ENCODE assay signal across 10 cellular contexts in genomic region chr2:197212344-197213262, GRCh38.
A peak's percentile ranks its signal among the peaks of the same experiment; 100 is the strongest.
DNase-seq lines count a peak whose midpoint lies in the region; ATAC-seq and TF ChIP-seq lines count a peak whose summit lies in the region.
"Had no signal": no experiment of that assay in that cellular context is flagged by ENCODE, and none has a peak within 500 bp of the region (broad histone marks: within the 10 kb centered on the region; RNA-seq: fewer than 3 reads in every experiment).

No MANE protein-coding gene starts in this region.

- no peak for ATAC-seq in activated CD4-positive, alpha-beta T cell treated with anti-CD3 and anti-CD28 coated beads for 36 hours
- peak; percentile 12 for ATAC-seq in T-helper 17 cell
- no peak for ATAC-seq in stimulated activated naive B cell treated with anti-CD40 and anti-IgM and Interleukin-4, amounts not matched to agents 10 μg/mL and 1 μg/mL and 100 μg/mL, for 72 hours (replicated peaks)
- no peak for ATAC-seq in omental fat pad (ENCODE audit: low FRiP score)

- no peaks in the 10 kb centered on the region for H3K9me3 ChIP-seq in T-helper 17 cell (ENCODE audit: control insufficient read depth, low read length, poor library complexity, severe bottlenecking)

- H3K4me3 Mint-ChIP-seq in activated CD4-positive, alpha-beta T cell treated with anti-CD3 and anti-CD28 coated beads for 36 hours: peak overlapping the region; percentile 54
- peak overlapping the region; percentile 84 for H3K4me3 Mint-ChIP-seq in T-helper 17 cell
- H3K4me3 Mint-ChIP-seq in stimulated activated naive B cell treated with anti-CD40 and anti-IgM and Interleukin-4, amounts not matched to agents 10 μg/mL and 1 μg/mL and 100 μg/mL, for 72 hours: peak overlapping the region; percentile 71 to 72

- CTCF ChIA-PET in activated CD4-positive, alpha-beta T cell treated with anti-CD3 and anti-CD28 coated beads for 36 hours (lab: Charles Lee): interaction anchor here (0.6 to 1.7 kb wide), 11 partner anchors 15 to 107 kb away, joined by 3 to 6 read pairs (median 4); no protein-coding TSS in a partner anchor

- no peaks in the 10 kb centered on the region for H3K9me3 Mint-ChIP-seq in activated CD4-positive, alpha-beta T cell treated with anti-CD3 and anti-CD28 coated beads for 36 hours (ENCODE audit: low read depth)
- H3K9me3 Mint-ChIP-seq in stimulated activated naive B cell treated with anti-CD40 and anti-IgM and Interleukin-4, amounts not matched to agents 10 μg/mL and 1 μg/mL and 100 μg/mL, for 72 hours: no peaks in the 10 kb centered on the region

- POLR2A ChIA-PET in activated CD4-positive, alpha-beta T cell treated with anti-CD3 and anti-CD28 coated beads for 36 hours (lab: Charles Lee): interaction anchor here (0.8 to 1.0 kb wide), 3 partner anchors 28 to 96 kb away, joined by 3 read pairs; no protein-coding TSS in a partner anchor

- peak overlapping the region; percentile 99 for H3K27ac Mint-ChIP-seq in activated CD4-positive, alpha-beta T cell treated with anti-CD3 and anti-CD28 coated beads for 36 hours
- peak overlapping the region; percentile 97 for H3K27ac Mint-ChIP-seq in T-helper 17 cell
- H3K27ac Mint-ChIP-seq in stimulated activated naive B cell treated with anti-CD40 and anti-IgM and Interleukin-4, amounts not matched to agents 10 μg/mL and 1 μg/mL and 100 μg/mL, for 72 hours: peak overlapping the region; percentile 97

- no peaks in the 10 kb centered on the region for H3K27me3 Mint-ChIP-seq in activated CD4-positive, alpha-beta T cell treated with anti-CD3 and anti-CD28 coated beads for 36 hours
- no peaks in the 10 kb centered on the region for H3K27me3 Mint-ChIP-seq in T-helper 17 cell
- no peaks in the 10 kb centered on the region for H3K27me3 Mint-ChIP-seq in stimulated activated naive B cell treated with anti-CD40 and anti-IgM and Interleukin-4, amounts not matched to agents 10 μg/mL and 1 μg/mL and 100 μg/mL, for 72 hours

- peaks cover 7% of the 10 kb centered on the region for H3K36me3 Mint-ChIP-seq in activated CD4-positive, alpha-beta T cell treated with anti-CD3 and anti-CD28 coated beads for 36 hours (ENCODE audit: low read depth)
- peaks cover 2% of the 10 kb centered on the region for H3K36me3 Mint-ChIP-seq in T-helper 17 cell (ENCODE audit: low read depth)
- H3K36me3 Mint-ChIP-seq in stimulated activated naive B cell treated with anti-CD40 and anti-IgM and Interleukin-4, amounts not matched to agents 10 μg/mL and 1 μg/mL and 100 μg/mL, for 72 hours: peaks cover 9 to 24% of the 10 kb centered on the region in 2 donors

- no peak for TF ChIP-seq CTCF in GM20000 (IDR thresholded peaks at IDR 0.05; ENCODE audit: extremely low read depth, missing control alignments)
- TF ChIP-seq CTCF in omental fat pad (IDR thresholded peaks at IDR 0.05): no peak

- peaks cover 98% of the 10 kb centered on the region for H3K4me1 Mint-ChIP-seq in activated CD4-positive, alpha-beta T cell treated with anti-CD3 and anti-CD28 coated beads for 36 hours
- H3K4me1 Mint-ChIP-seq in T-helper 17 cell: peaks cover 80% of the 10 kb centered on the region
- peaks cover 67 to 98% of the 10 kb centered on the region in 2 donors for H3K4me1 Mint-ChIP-seq in stimulated activated naive B cell treated with anti-CD40 and anti-IgM and Interleukin-4, amounts not matched to agents 10 μg/mL and 1 μg/mL and 100 μg/mL, for 72 hours

- intact Hi-C loops in activated CD4-positive, alpha-beta T cell treated with anti-CD3 and anti-CD28 coated beads for 36 hours (cut with DNase I, micrococcal nuclease): loop anchor here in 1 of 2 experiments (2.0 to 10.0 kb wide), 2 partner anchors 84 to 958 kb away; no protein-coding TSS in a partner anchor

- no peak for DNase-seq in activated CD4-positive, alpha-beta T cell treated with anti-CD3 and anti-CD28 coated beads for 36 hours
- DNase-seq in activated CD4-positive, alpha-beta T cell treated with anti-CD3 and anti-CD28 coated beads, Interleukin-2, amount 50 U/mL, for 4 hours: no peak
- no peak for DNase-seq in T-helper 17 cell
- peak; percentile 37 for DNase-seq in globus pallidus (ENCODE audit: low spot score)
- DNase-seq in stimulated activated naive B cell treated with anti-CD40 and anti-IgM and Interleukin-4, amounts not matched to agents 10 μg/mL and 1 μg/mL and 100 μg/mL, for 72 hours: no peak
- no peak for DNase-seq in GM20000 (ENCODE audit: low spot score)
- DNase-seq in omental fat pad (ENCODE audit: low spot score): no peak
- no peak for DNase-seq in SKM-1 (lab: John Stamatoyannopoulos, UW; ENCODE audit: unreplicated experiment)
- DNase-seq: foreskin fibroblast, NCI-H2029 treated with DMSO at 0.1 percent for 48 hours had no signal
